In genomic region chr11:8080674-8081590, GRCh38 we compare ENCODE assay signal across 8 cellular contexts. TPM values are rescaled to one million over a fixed set of nuclear protein-coding genes. Genes with fewer than 3 reads are reported as not detected.
DNase-seq lines count a peak whose midpoint lies in the region; ATAC-seq, FAIRE-seq and TF ChIP-seq lines count a peak whose summit lies in the region.

A gene with protein sequence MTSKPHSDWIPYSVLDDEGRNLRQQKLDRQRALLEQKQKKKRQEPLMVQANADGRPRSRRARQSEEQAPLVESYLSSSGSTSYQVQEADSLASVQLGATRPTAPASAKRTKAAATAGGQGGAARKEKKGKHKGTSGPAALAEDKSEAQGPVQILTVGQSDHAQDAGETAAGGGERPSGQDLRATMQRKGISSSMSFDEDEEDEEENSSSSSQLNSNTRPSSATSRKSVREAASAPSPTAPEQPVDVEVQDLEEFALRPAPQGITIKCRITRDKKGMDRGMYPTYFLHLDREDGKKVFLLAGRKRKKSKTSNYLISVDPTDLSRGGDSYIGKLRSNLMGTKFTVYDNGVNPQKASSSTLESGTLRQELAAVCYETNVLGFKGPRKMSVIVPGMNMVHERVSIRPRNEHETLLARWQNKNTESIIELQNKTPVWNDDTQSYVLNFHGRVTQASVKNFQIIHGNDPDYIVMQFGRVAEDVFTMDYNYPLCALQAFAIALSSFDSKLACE (plus strand): TSS chr11:8081211. CDS start chr11:8081511, 300 bp downstream.

- H3K9me3 ChIP-seq in HUES48 (ENCODE audit: control insufficient read depth, insufficient read depth, low read length) (no peaks in the 10 kb centered on the region), astrocyte (ENCODE audit: insufficient read depth, low read depth, low read length) (no peaks in the 10 kb centered on the region), iPS DF 6.9 (ENCODE audit: control insufficient read depth, insufficient read depth, low read length) (no peaks in the 10 kb centered on the region), gastrocnemius medialis (no peaks in the 10 kb centered on the region)

- H3K36me3 Mint-ChIP-seq in astrocyte (ENCODE audit: low read depth, unreplicated experiment): no peaks in the 10 kb centered on the region

- peaks cover 49% of the 10 kb centered on the region for H3K27me3 Mint-ChIP-seq in astrocyte (ENCODE audit: low read depth, unreplicated experiment)

- H3K27ac ChIP-seq in HUES48 (ENCODE audit: low read depth, low read length) (no peak within 1 kb of the TSS), astrocyte (ENCODE audit: low read depth, low read length) (no peak within 1 kb of the TSS), iPS DF 6.9 (ENCODE audit: low read length) (no peak within 1 kb of the TSS), gastrocnemius medialis (no peak within 1 kb of the TSS)

- H3K4me3 Mint-ChIP-seq in astrocyte (ENCODE audit: unreplicated experiment): peak within 1 kb of the TSS; percentile 80

- ATAC-seq in gastrocnemius medialis (peak in 1 of 2 donors; percentile 41), HG02885 (IDR thresholded peaks at IDR 0.05; ENCODE audit: poor library complexity, unreplicated experiment) (no peak), GM18505 (IDR thresholded peaks at IDR 0.05; ENCODE audit: unreplicated experiment) (no peak), GM18868 (IDR thresholded peaks at IDR 0.05; ENCODE audit: unreplicated experiment) (no peak)

- peaks cover 3% of the 10 kb centered on the region for H3K79me2 ChIP-seq in astrocyte (ENCODE audit: insufficient read depth, low read length)

- H3K27ac Mint-ChIP-seq in astrocyte (ENCODE audit: unreplicated experiment): peak within 1 kb of the TSS; percentile 29

- H3K4me3 ChIP-seq in AG10803 (ENCODE audit: low read length): peak within 1 kb of the TSS; percentile 65
- peak within 1 kb of the TSS; percentile 71 for H3K4me3 ChIP-seq in HUES48 (ENCODE audit: low read depth, low read length)
- peak within 1 kb of the TSS; percentile 61 for H3K4me3 ChIP-seq in astrocyte (ENCODE audit: insufficient read depth, low read depth, low read length)
- peak within 1 kb of the TSS; percentile 42; the same call in 1 of the 2 replicates for H3K4me3 ChIP-seq in iPS DF 6.9 (ENCODE audit: low read length)
- peak within 1 kb of the TSS; percentile 52 to 62 (median 56) for H3K4me3 ChIP-seq in gastrocnemius medialis

- peak within 1 kb of the TSS; percentile 92 for H2AFZ ChIP-seq in astrocyte (ENCODE audit: low read depth, low read length)

- H3K4me1 Mint-ChIP-seq in astrocyte (ENCODE audit: low read depth, unreplicated experiment): peaks cover 17% of the 10 kb centered on the region

- H3K9ac ChIP-seq in HUES48 (ENCODE audit: low read depth, low read length): no peak within 1 kb of the TSS
- peak within 1 kb of the TSS; percentile 62 for H3K9ac ChIP-seq in astrocyte (ENCODE audit: low read length)

- peaks cover 29% of the 10 kb centered on the region for H3K4me1 ChIP-seq in HUES48 (ENCODE audit: control insufficient read depth, insufficient read depth, low read length)
- peaks cover 8% of the 10 kb centered on the region for H3K4me1 ChIP-seq in astrocyte (ENCODE audit: insufficient read depth, low read length)
- H3K4me1 ChIP-seq in iPS DF 6.9 (ENCODE audit: control insufficient read depth, insufficient read depth, low read length): peaks cover 16% of the 10 kb centered on the region
- H3K4me1 ChIP-seq in gastrocnemius medialis: peaks cover 0 to 11% of the 10 kb centered on the region in 2 donors

- peak; percentile 28 for DNase-seq in AG10803 (ENCODE audit: low read depth)
- no peak for DNase-seq in astrocyte (ENCODE audit: low read depth)
- DNase-seq in iPS DF 6.9 (ENCODE audit: low read depth, low spot score): no peak
- no peak for DNase-seq in gastrocnemius medialis

- H3K27me3 ChIP-seq in HUES48 (ENCODE audit: control insufficient read depth, insufficient read depth, low read length): peaks cover 33% of the 10 kb centered on the region
- H3K27me3 ChIP-seq in astrocyte (ENCODE audit: insufficient read depth, low read length): peaks cover 3% of the 10 kb centered on the region
- H3K27me3 ChIP-seq in iPS DF 6.9 (ENCODE audit: control insufficient read depth, insufficient read depth, low read length): no peaks in the 10 kb centered on the region; the same call in 1 of the 2 replicates
- H3K27me3 ChIP-seq in gastrocnemius medialis: peaks cover 0 to 5% (median 0%) of the 10 kb centered on the region in 3 donors

- FAIRE-seq in astrocyte (lab: Jason Lieb, UNC): no peak

- in situ Hi-C loops in gastrocnemius medialis (cut with MboI; ENCODE audit: low sequenced_read_pairs in 4 of 4): no loop called here

- H3K36me3 ChIP-seq in HUES48 (ENCODE audit: control insufficient read depth, insufficient read depth, low read length) (no peaks in the 10 kb centered on the region), astrocyte (ENCODE audit: insufficient read depth, low read length) (no peaks in the 10 kb centered on the region), iPS DF 6.9 (ENCODE audit: control insufficient read depth, insufficient read depth, low read length) (no peaks in the 10 kb centered on the region), gastrocnemius medialis (no peaks in the 10 kb centered on the region)

- H3K9me3 Mint-ChIP-seq in astrocyte (ENCODE audit: unreplicated experiment): peaks cover 5% of the 10 kb centered on the region

- TF ChIP-seq POLR2A in gastrocnemius medialis (IDR thresholded peaks at IDR 0.05) (no peak), GM18505 (IDR thresholded peaks at IDR 0.05; ENCODE audit: borderline replicate concordance, extremely low read depth, insufficient read depth, insufficient read length) (no peak)

- peaks cover 35% of the 10 kb centered on the region for H4K20me1 ChIP-seq in astrocyte (ENCODE audit: insufficient read depth, low read length)

- TF ChIP-seq CTCF in AG10803 (conservative IDR thresholded peaks at IDR 0.05; ENCODE audit: low read length) (no peak), astrocyte (IDR thresholded peaks at IDR 0.05; ENCODE audit: insufficient read depth, low read depth, low read length) (no peak), gastrocnemius medialis (IDR thresholded peaks at IDR 0.05 in 4 of 5, conservative IDR thresholded peaks at IDR 0.05 in 1 of 5) (no peak)

- peak within 1 kb of the TSS; percentile 89 for H3K4me2 ChIP-seq in astrocyte (ENCODE audit: low read length)

- WGBS in iPS DF 6.9 (ENCODE audit: insufficient coverage, insufficient read length): no CpG with 5 or more reads among the region's 104 CpGs

- intact Hi-C loops in gastrocnemius medialis (cut with DNase I; ENCODE audit: low total_unique reads): no loop called here

RNA-seq across cellular contexts. Expression of the gene that starts here (rescaled TPM):
- total RNA-seq in astrocyte: 5.7 and 6.0 TPM in 2 replicates
- 1 to 10 TPM in 2 of 4 donors, under 1 TPM in 2; 0.71 to 1.2 (median 1.1) TPM for total RNA-seq in gastrocnemius medialis
